Comparison of ENCODE assay signal across 2 cellular contexts in genomic region chr16:53081686-53082407, GRCh38.
TF ChIP-seq lines count a peak whose summit lies in the region.

No MANE protein-coding gene starts in this region.

TF ChIP-seq in IMR-90, 13 proteins besides CTCF, POLR2A, EP300 and RAD21:
- no peak for TF ChIP-seq MAFK (IDR thresholded peaks at IDR 0.05; ENCODE audit: low read depth, low read length)
- no peak for TF ChIP-seq FOS (IDR thresholded peaks at IDR 0.05; ENCODE audit: low read depth, low read length)
- TF ChIP-seq RFX5 (IDR thresholded peaks at IDR 0.05; ENCODE audit: low read depth, low read length): no peak
- TF ChIP-seq CEBPB (IDR thresholded peaks at IDR 0.05; ENCODE audit: low read depth, low read length): no peak
- TF ChIP-seq MAZ (IDR thresholded peaks at IDR 0.05; ENCODE audit: borderline replicate concordance, low read depth, low read length): no peak
- TF ChIP-seq MXI1 (IDR thresholded peaks at IDR 0.05; ENCODE audit: borderline replicate concordance, low read depth, low read length): no peak
- TF ChIP-seq, protein P1, sequence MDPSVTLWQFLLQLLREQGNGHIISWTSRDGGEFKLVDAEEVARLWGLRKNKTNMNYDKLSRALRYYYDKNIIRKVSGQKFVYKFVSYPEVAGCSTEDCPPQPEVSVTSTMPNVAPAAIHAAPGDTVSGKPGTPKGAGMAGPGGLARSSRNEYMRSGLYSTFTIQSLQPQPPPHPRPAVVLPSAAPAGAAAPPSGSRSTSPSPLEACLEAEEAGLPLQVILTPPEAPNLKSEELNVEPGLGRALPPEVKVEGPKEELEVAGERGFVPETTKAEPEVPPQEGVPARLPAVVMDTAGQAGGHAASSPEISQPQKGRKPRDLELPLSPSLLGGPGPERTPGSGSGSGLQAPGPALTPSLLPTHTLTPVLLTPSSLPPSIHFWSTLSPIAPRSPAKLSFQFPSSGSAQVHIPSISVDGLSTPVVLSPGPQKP (IDR thresholded peaks at IDR 0.05; ENCODE audit: borderline replicate concordance, low read depth, low read length): no peak
- no peak for TF ChIP-seq NFE2L2 (IDR thresholded peaks at IDR 0.05; ENCODE audit: low read depth, low read length)
- no peak for TF ChIP-seq USF2 (IDR thresholded peaks at IDR 0.05; ENCODE audit: low read depth, low read length)
- TF ChIP-seq CHD1 (IDR thresholded peaks at IDR 0.05; ENCODE audit: low read depth, low read length): no peak
- no peak for TF ChIP-seq BHLHE40 (IDR thresholded peaks at IDR 0.05; ENCODE audit: low read depth, low read length)
- TF ChIP-seq SMC3 (IDR thresholded peaks at IDR 0.05; ENCODE audit: low read depth, low read length): no peak
- no peak for TF ChIP-seq RCOR1 (IDR thresholded peaks at IDR 0.05; ENCODE audit: insufficient replicate concordance, low read length)

TF ChIP-seq in GM12891, 5 proteins besides CTCF, POLR2A, EP300 and RAD21:
- TF ChIP-seq TAF1 (IDR thresholded peaks at IDR 0.05; ENCODE audit: low read depth, low read length) (no peak), PAX5 (IDR thresholded peaks at IDR 0.05; ENCODE audit: insufficient read depth, low read length, severe bottlenecking) (no peak), POU2F2 (IDR thresholded peaks at IDR 0.05; ENCODE audit: low read depth, low read length) (no peak), SPI1 (IDR thresholded peaks at IDR 0.05; ENCODE audit: low read depth, low read length) (no peak), POLR2AphosphoS5 (IDR thresholded peaks at IDR 0.05; ENCODE audit: low read depth, low read length) (no peak)
